8 cellular contexts compared by ENCODE assay signal in the genomic region with DNA sequence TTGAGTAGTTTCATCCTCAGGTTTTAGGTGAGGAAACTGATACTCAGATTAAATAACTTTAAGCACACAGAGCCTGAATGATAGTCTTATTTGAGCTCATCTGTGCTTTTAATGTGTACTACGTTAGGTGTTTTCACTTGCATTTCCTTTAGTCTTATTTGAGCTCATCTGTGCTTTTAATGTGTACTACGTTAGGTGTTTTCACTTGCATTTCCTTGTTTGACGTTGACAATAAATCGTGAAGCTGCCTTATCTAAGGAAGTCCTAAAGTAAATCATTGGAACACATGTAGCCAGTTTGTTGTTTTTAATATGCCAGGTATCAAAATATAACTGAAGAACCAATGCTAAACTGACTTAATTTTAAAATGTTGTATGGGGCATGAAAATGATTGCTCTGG. TPM values are rescaled to one million over a fixed set of nuclear protein-coding genes. Genes with fewer than 3 reads are reported as not detected.
DNase-seq lines count a peak whose midpoint lies in the region; ATAC-seq, FAIRE-seq and TF ChIP-seq lines count a peak whose summit lies in the region.

No MANE protein-coding gene starts in this region.

- H3K9me3 ChIP-seq in SJSA1 (replicated peaks) (no peaks in the 10 kb centered on the region), esophagus muscularis mucosa (no peaks in the 10 kb centered on the region)

- no peaks in the 10 kb centered on the region for H3K27me3 ChIP-seq in SJSA1 (replicated peaks)
- H3K27me3 ChIP-seq in esophagus muscularis mucosa = no peaks in the 10 kb centered on the region
- H3K27me3 ChIP-seq in rectal smooth muscle tissue (ENCODE audit: control insufficient read depth, insufficient read depth, low read length) = no peaks in the 10 kb centered on the region

- DNase-seq in GM12891 (ENCODE audit: insufficient read length, low spot score) (no peak), SJSA1 (ENCODE audit: low read depth in 1 of 2, low spot score in 2 of 2) (no peak), esophagus muscularis mucosa (ENCODE audit: extremely low spot score) (no peak), mesenteric fat pad (ENCODE audit: low spot score) (no peak), substantia nigra (lab: John Stamatoyannopoulos, UW) (no peak)

- TF ChIP-seq POLR2A in GM12891 (IDR thresholded peaks at IDR 0.05; ENCODE audit: low read depth, low read length) (no peak), esophagus muscularis mucosa (IDR thresholded peaks at IDR 0.05; ENCODE audit: low read depth) (no peak)

- 16% methylated on average over 4 of the region's 4 CpGs for WGBS in esophagus muscularis mucosa

- intact Hi-C loops in esophagus muscularis mucosa (cut with DNase I) = loop anchor here (5.0 kb wide), 2 partner anchors 75 to 255 kb away; a partner anchor contains a TSS

- peak overlapping the region; percentile 78; the same call in 1 of the 2 replicates for H3K27ac ChIP-seq in SJSA1
- H3K27ac ChIP-seq in esophagus muscularis mucosa (replicated peaks in 1 of 4) = peak overlapping the region; percentile 97 to 99 (median 98)
- peak overlapping the region; percentile 98 for H3K27ac ChIP-seq in rectal smooth muscle tissue (ENCODE audit: low read depth, low read length)
- no peak overlapping the region for H3K27ac ChIP-seq in substantia nigra (ENCODE audit: low read depth, low read length, poor library complexity, severe bottlenecking)

- H3K9ac ChIP-seq in rectal smooth muscle tissue (ENCODE audit: low read length) = no peak overlapping the region

- TF ChIP-seq CTCF in esophagus muscularis mucosa (IDR thresholded peaks at IDR 0.05) = no peak

- peak overlapping the region; percentile 89 for H3K4me3 ChIP-seq in SJSA1
- peak overlapping the region; percentile 82 to 89 (median 84) for H3K4me3 ChIP-seq in esophagus muscularis mucosa
- peak overlapping the region; percentile 98 for H3K4me3 ChIP-seq in rectal smooth muscle tissue (ENCODE audit: low read length)

- H3K36me3 ChIP-seq in SJSA1 (peaks cover 19% of the 10 kb centered on the region), esophagus muscularis mucosa (peaks cover 0 to 4% (median 0%) of the 10 kb centered on the region in 4 donors), rectal smooth muscle tissue (ENCODE audit: control insufficient read depth, insufficient read depth, low read length) (no peaks in the 10 kb centered on the region)

- peak; percentile 80 for FAIRE-seq in GM12891 (lab: Jason Lieb, UNC)

- TF ChIP-seq EP300 in esophagus muscularis mucosa (IDR thresholded peaks at IDR 0.05) = no peak

- ATAC-seq in HG03025 (IDR thresholded peaks at IDR 0.05; ENCODE audit: low FRiP score, unreplicated experiment) (no peak), GM18868 (IDR thresholded peaks at IDR 0.05; ENCODE audit: unreplicated experiment) (no peak)

- H3K4me1 ChIP-seq in SJSA1 (replicated peaks) (peaks cover 19% of the 10 kb centered on the region), esophagus muscularis mucosa (peaks cover 46 to 65% (median 63%) of the 10 kb centered on the region in 4 donors), rectal smooth muscle tissue (ENCODE audit: control insufficient read depth, insufficient read depth, low read length) (peaks cover 31% of the 10 kb centered on the region)

TF ChIP-seq in GM12891, 5 proteins besides CTCF, POLR2A, EP300 and RAD21:
- TF ChIP-seq POLR2AphosphoS5 (IDR thresholded peaks at IDR 0.05; ENCODE audit: low read depth, low read length) (no peak), SPI1 (IDR thresholded peaks at IDR 0.05; ENCODE audit: low read depth, low read length) (peak; percentile 37), TAF1 (IDR thresholded peaks at IDR 0.05; ENCODE audit: low read depth, low read length) (no peak), POU2F2 (IDR thresholded peaks at IDR 0.05; ENCODE audit: low read depth, low read length) (no peak), PAX5 (IDR thresholded peaks at IDR 0.05; ENCODE audit: insufficient read depth, low read length, severe bottlenecking) (no peak)
TF ChIP-seq in GM12891: peak in this region for 1.

RNA-seq across cellular contexts. Expression of a gene that starts 2.0 kb away (rescaled TPM):
- 75.0 TPM for polyA plus RNA-seq in GM12891 (2012; ENCODE audit: low read depth, missing spikeins)
- 257 and 334 TPM in 2 replicates for total RNA-seq in SJSA1 (2014; rRNA removed; shearing (Covaris generic))
- total RNA-seq in esophagus muscularis mucosa = 100 to 1,000 TPM; 114 to 181 (median 149) TPM
- 323 TPM for total RNA-seq in mesenteric fat pad
